8 cellular contexts compared by ENCODE assay signal in genomic region chr19:13841339-13842293, GRCh38. TPM values are rescaled to one million over a fixed set of nuclear protein-coding genes. Genes with fewer than 3 reads are reported as not detected.
DNase-seq lines count a peak whose midpoint lies in the region; ATAC-seq and TF ChIP-seq lines count a peak whose summit lies in the region.

No MANE protein-coding gene starts in this region.

- no peak overlapping the region for H4K8ac ChIP-seq in H9 (replicated peaks; ENCODE audit: insufficient read length, low read depth, low read length)

- H3K9ac ChIP-seq in H9 (ENCODE audit: extremely low read depth, insufficient read length, low read length): no peak overlapping the region

- peak overlapping the region; percentile 51 for H3K4me2 ChIP-seq in H9 (ENCODE audit: insufficient read depth, insufficient read length, low read length)

- no peak overlapping the region for H2BK20ac ChIP-seq in H9 (ENCODE audit: low read depth, low read length, poor library complexity, severe bottlenecking)

- no peak overlapping the region for H3T11ph ChIP-seq in H9 (ENCODE audit: low read length)

- H3K9me3 ChIP-seq in H9 (ENCODE audit: control insufficient read depth, low read depth, low read length) (no peaks in the 10 kb centered on the region), T-helper 17 cell (ENCODE audit: control insufficient read depth, low read length, poor library complexity, severe bottlenecking) (no peaks in the 10 kb centered on the region), mononuclear cell (ENCODE audit: low read depth, low read length) (no peaks in the 10 kb centered on the region)

- WGBS in H9 (ENCODE audit: extremely low coverage, insufficient read length, low lambda C conversion rate): no CpG with 5 or more reads among the region's 24 CpGs

- H3K36me3 Mint-ChIP-seq in H9 (ENCODE audit: insufficient read depth in 1 of 3, low read depth in 3 of 3) (no peaks in the 10 kb centered on the region; a peak in 2 of 7 replicates), T-helper 17 cell (ENCODE audit: low read depth) (peaks cover 4% of the 10 kb centered on the region)
- peaks cover 98% of the 10 kb centered on the region for H3K36me3 Mint-ChIP-seq in effector memory CD8-positive, alpha-beta T cell (ENCODE audit: insufficient read depth)

- no peak overlapping the region for H4K5ac ChIP-seq in H9 (ENCODE audit: insufficient read length, low read depth, low read length)

- H3K4me3 ChIP-seq in mononuclear cell (ENCODE audit: low read length): peak overlapping the region; percentile 73

- H3K27ac Mint-ChIP-seq in H9 (peak overlapping the region in 1 of 3 experiments; percentile 70; a peak in 1 of 7 replicates), T-helper 17 cell (peak overlapping the region; percentile 100)
- H3K27ac Mint-ChIP-seq in effector memory CD8-positive, alpha-beta T cell: peak overlapping the region; percentile 100

- H3K4me1 Mint-ChIP-seq in H9 (peaks cover 25 to 46% of the 10 kb centered on the region in 2 experiments), T-helper 17 cell (peaks cover 62% of the 10 kb centered on the region)
- H3K4me1 Mint-ChIP-seq in effector memory CD8-positive, alpha-beta T cell (ENCODE audit: low read depth in 2 of 2): peaks cover 73 to 74% of the 10 kb centered on the region in 2 donors

- no peak overlapping the region for H2AK5ac ChIP-seq in H9 (ENCODE audit: insufficient read length, low read length)

- H3K27me3 Mint-ChIP-seq in H9 (ENCODE audit: low read depth): no peaks in the 10 kb centered on the region
- H3K27me3 Mint-ChIP-seq in T-helper 17 cell: no peaks in the 10 kb centered on the region
- H3K27me3 Mint-ChIP-seq in effector memory CD8-positive, alpha-beta T cell: no peaks in the 10 kb centered on the region

- H2BK15ac ChIP-seq in H9 (ENCODE audit: low read depth, low read length): no peak overlapping the region

- no peak overlapping the region for H3K27ac ChIP-seq in H9 (ENCODE audit: insufficient read length, low read depth, low read length)

- no peak for TF ChIP-seq CTCF in H9 (conservative IDR thresholded peaks at IDR 0.05)

- no peak overlapping the region for H2BK120ac ChIP-seq in H9 (ENCODE audit: low read depth, low read length, poor library complexity, severe bottlenecking)

- H3K14ac ChIP-seq in H9 (ENCODE audit: insufficient read depth, low read length): no peak overlapping the region; the same call in 1 of the 2 replicates

- H3K4me1 ChIP-seq in H9 (ENCODE audit: insufficient read depth, low read length): peaks cover 2% of the 10 kb centered on the region; the same call in 1 of the 2 replicates
- H3K4me1 ChIP-seq in mononuclear cell (ENCODE audit: insufficient read depth, low read length): peaks cover 88% of the 10 kb centered on the region

- H3K9me3 Mint-ChIP-seq in H9: no peaks in the 10 kb centered on the region; a peak in 1 of 5 replicates
- H3K9me3 Mint-ChIP-seq in effector memory CD8-positive, alpha-beta T cell: no peaks in the 10 kb centered on the region

- H3K4ac ChIP-seq in H9 (ENCODE audit: low read depth, low read length): no peak overlapping the region

- no peak overlapping the region for H2BK12ac ChIP-seq in H9 (ENCODE audit: insufficient read length, low read depth, low read length)

- no peaks in the 10 kb centered on the region for H4K20me1 ChIP-seq in H9 (ENCODE audit: control insufficient read depth, insufficient read depth, insufficient read length)

- peaks cover 8% of the 10 kb centered on the region for H3K23me2 ChIP-seq in H9 (ENCODE audit: insufficient read length, low read depth, low read length, poor library complexity, severe bottlenecking)

- no peak overlapping the region for H3K23ac ChIP-seq in H9 (ENCODE audit: insufficient read length, low read depth, low read length)

- DNase-seq in H9 (peak; percentile 32), T-helper 17 cell (peak in 2 of 3 donors; percentile 42 to 51), mesenteric fat pad (ENCODE audit: low spot score) (no peak)
- DNase-seq in effector memory CD8-positive, alpha-beta T cell: peak; percentile 61 to 73 (median 69)

- no peaks in the 10 kb centered on the region; the same call in 1 of the 2 replicates for H3K79me2 ChIP-seq in H9 (ENCODE audit: insufficient read depth, low read length)

- H2BK5ac ChIP-seq in H9 (ENCODE audit: insufficient read length, low read length): no peak overlapping the region

- no peak overlapping the region for H3K56ac ChIP-seq in H9 (ENCODE audit: insufficient read length, low read depth, low read length)

- no peak overlapping the region for H2AFZ ChIP-seq in H9 (ENCODE audit: low read length)

- ATAC-seq in T-helper 17 cell (no peak), GM21723 (IDR thresholded peaks at IDR 0.05; ENCODE audit: unreplicated experiment) (no peak), HG03439 (IDR thresholded peaks at IDR 0.05; ENCODE audit: unreplicated experiment) (no peak), GM21423 (IDR thresholded peaks at IDR 0.05; ENCODE audit: unreplicated experiment) (no peak)
- no peak for ATAC-seq in effector memory CD8-positive, alpha-beta T cell (replicated peaks)

- H3K4me3 Mint-ChIP-seq in H9 (peak overlapping the region; percentile 74 to 90), T-helper 17 cell (peak overlapping the region; percentile 96)
- H3K4me3 Mint-ChIP-seq in effector memory CD8-positive, alpha-beta T cell: peak overlapping the region; percentile 95 to 98

- no peak overlapping the region for H3K18ac ChIP-seq in H9 (ENCODE audit: insufficient read length, low read depth, low read length)

- no peak overlapping the region for H4K91ac ChIP-seq in H9 (ENCODE audit: insufficient read length, low read depth, low read length)

- H3K79me1 ChIP-seq in H9 (ENCODE audit: insufficient read depth, low read depth, low read length, poor library complexity, severe bottlenecking): no peaks in the 10 kb centered on the region

- no peaks in the 10 kb centered on the region for H3K27me3 ChIP-seq in H9 (ENCODE audit: insufficient read depth, low read length)
- H3K27me3 ChIP-seq in mononuclear cell (ENCODE audit: insufficient read depth, low read length): no peaks in the 10 kb centered on the region

RNA-seq across cellular contexts. Expression of gene NANOS3, which starts 35.3 kb away (rescaled TPM):
- total RNA-seq in H9 (2021) (not detected in 2 replicates), T-helper 17 cell (1 to 10 TPM in 1 of 2 donors, under 1 TPM in 1; 0.60 to 2.6 TPM), mononuclear cell (not detected), mesenteric fat pad (not detected)

RNA-seq across cellular contexts. Expression of gene ZSWIM4, which starts 46.4 kb away (rescaled TPM):
- total RNA-seq in H9 (2021) (50.7 and 53.1 TPM in 2 replicates), T-helper 17 cell (1 to 10 TPM; 4.2 to 5.3 TPM), mononuclear cell (1.5 TPM), mesenteric fat pad (5.2 TPM)
